32 cellular contexts compared by ENCODE assay signal in the genomic region with DNA sequence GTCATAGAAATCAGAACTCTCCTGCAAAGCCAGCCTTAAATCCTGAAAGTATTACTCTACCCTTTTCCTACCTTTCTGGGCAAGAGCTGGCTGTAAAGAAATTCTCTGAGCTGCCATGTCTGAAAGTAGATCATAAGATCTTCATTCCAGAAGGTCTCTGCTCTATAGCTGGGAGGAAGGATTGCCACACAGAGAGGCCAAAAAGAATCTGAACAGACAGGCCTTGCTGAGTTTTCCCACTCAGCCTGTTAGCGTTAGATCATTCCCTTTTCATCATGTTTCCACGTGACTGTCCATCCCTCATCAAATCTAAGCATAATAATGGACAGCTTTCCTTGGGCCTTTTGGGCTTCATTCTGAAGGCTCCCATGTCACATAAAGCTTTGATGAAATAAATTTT.
"Had no signal": no experiment of that assay in that cellular context is flagged by ENCODE, and none has a peak within 500 bp of the region (broad histone marks: within the 10 kb centered on the region; RNA-seq: fewer than 3 reads in every experiment).

No MANE protein-coding gene starts in this region.

- H3K4me1 Mint-ChIP-seq: memory B cell; naive B cell; stimulated activated memory B cell treated with anti-CD40 and anti-IgM and Interleukin-4, amounts not matched to agents 10 μg/mL and 1 μg/mL and 100 μg/mL, for 72 hours had no signal

- ATAC-seq: esophagus mucosa; gastrocnemius medialis; left ventricle myocardium superior; lower lobe of right lung; psoas muscle; right cardiac atrium; stimulated activated memory B cell treated with anti-CD40 and anti-IgM and Interleukin-4, amounts not matched to agents 10 μg/mL and 1 μg/mL and 100 μg/mL, for 72 hours; stimulated activated naive CD8-positive, alpha-beta T cell treated with anti-CD3 and anti-CD28 coated beads, Interleukin-15, Interleukin-2, amounts not matched to agents 100 U/mL and 50 U/mL, for 24 hours had no signal

- H3K4me1 ChIP-seq: vagina had no signal

- H3K9me3 Mint-ChIP-seq: memory B cell; mesothelial cell of epicardium; naive B cell; natural killer cell treated with Interleukin-12 subunit alpha and Interleukin-12 subunit beta and Interleukin-15 and Interleukin-18, amount 100 ng/mL, for 72 hours; neural crest cell; stimulated activated memory B cell treated with anti-CD40 and anti-IgM and Interleukin-4, amounts not matched to agents 10 μg/mL and 1 μg/mL and 100 μg/mL, for 72 hours had no signal

- H3K36me3 ChIP-seq: gastrocnemius medialis, lower lobe of right lung, ovary, sigmoid colon, spleen, tibial artery, vagina had no signal

- FAIRE-seq: colon, islet of Langerhans had no signal

- H3K4me3 Mint-ChIP-seq: memory B cell; mesothelial cell of epicardium; naive B cell; natural killer cell treated with Interleukin-12 subunit alpha and Interleukin-12 subunit beta and Interleukin-15 and Interleukin-18, amount 100 ng/mL, for 72 hours; neural crest cell; stimulated activated memory B cell treated with anti-CD40 and anti-IgM and Interleukin-4, amounts not matched to agents 10 μg/mL and 1 μg/mL and 100 μg/mL, for 72 hours had no signal

- DNase-seq: cerebellar nuclear complex; dorsolateral prefrontal cortex; effector CD4-positive, alpha-beta T cell; foreskin fibroblast; gastrocnemius medialis; head of caudate nucleus; left ventricle myocardium superior; lower lobe of right lung; mucosa of descending colon; naive B cell; nucleus accumbens; ovary; posterior cingulate gyrus; psoas muscle; right cardiac atrium; sigmoid colon; spleen; stimulated activated CD4-positive, alpha-beta T cell treated with anti-CD3 and anti-CD28 coated beads, Interleukin-4, amount 100 ng/mL, for 4 hours; stimulated activated naive CD8-positive, alpha-beta T cell treated with anti-CD3 and anti-CD28 coated beads, Interleukin-15, Interleukin-2, amounts not matched to agents 100 U/mL and 50 U/mL, for 24 hours; substantia nigra; testis; tibial artery had no signal

- H3K27ac Mint-ChIP-seq: memory B cell; mesothelial cell of epicardium; naive B cell; natural killer cell treated with Interleukin-12 subunit alpha and Interleukin-12 subunit beta and Interleukin-15 and Interleukin-18, amount 100 ng/mL, for 72 hours; stimulated activated memory B cell treated with anti-CD40 and anti-IgM and Interleukin-4, amounts not matched to agents 10 μg/mL and 1 μg/mL and 100 μg/mL, for 72 hours had no signal

- H3K36me3 Mint-ChIP-seq: memory B cell; mesothelial cell of epicardium; naive B cell; natural killer cell treated with Interleukin-12 subunit alpha and Interleukin-12 subunit beta and Interleukin-15 and Interleukin-18, amount 100 ng/mL, for 72 hours; stimulated activated memory B cell treated with anti-CD40 and anti-IgM and Interleukin-4, amounts not matched to agents 10 μg/mL and 1 μg/mL and 100 μg/mL, for 72 hours had no signal

- H3K27me3 ChIP-seq: gastrocnemius medialis, ovary, testis, vagina had no signal

- H3K4me3 ChIP-seq: dorsolateral prefrontal cortex, gastrocnemius medialis, lower lobe of right lung, mucosa of descending colon, ovary, psoas muscle, sigmoid colon, spleen, testis, tibial artery, vagina had no signal

- H3K27ac ChIP-seq: epithelial cell of prostate, gastrocnemius medialis, lower lobe of right lung, ovary, psoas muscle, sigmoid colon, spleen, testis, tibial artery, vagina had no signal

- H3K9me3 ChIP-seq: gastrocnemius medialis, lower lobe of right lung, mucosa of descending colon, ovary, psoas muscle, sigmoid colon, spleen, testis, tibial artery, vagina had no signal
